Comparison of ENCODE assay signal across 21 cellular contexts in the genomic region with DNA sequence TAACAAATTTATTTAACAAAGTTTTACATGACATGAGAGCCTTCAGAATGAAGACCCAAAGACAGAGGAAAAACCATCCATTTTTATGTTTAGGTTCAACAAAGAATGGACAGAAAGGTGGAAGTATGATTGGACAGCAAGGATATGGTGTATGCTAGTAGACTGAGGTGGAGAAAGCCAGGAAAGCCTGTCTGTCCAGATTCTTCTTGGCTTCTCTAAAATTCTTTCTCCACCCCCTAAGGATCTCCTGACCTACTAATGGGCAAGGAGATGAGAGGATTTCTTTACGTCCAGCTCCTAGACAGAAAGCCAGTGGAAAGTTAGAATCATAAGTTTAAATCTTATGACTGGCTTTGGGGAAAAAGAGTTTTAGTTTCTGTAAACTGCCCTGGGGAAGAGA. TPM values are rescaled to one million over a fixed set of nuclear protein-coding genes. Genes with fewer than 3 reads are reported as not detected.
DNase-seq lines count a peak whose midpoint lies in the region; ATAC-seq, FAIRE-seq and TF ChIP-seq lines count a peak whose summit lies in the region.
"Had no signal": no experiment of that assay in that cellular context is flagged by ENCODE, and none has a peak within 500 bp of the region (broad histone marks: within the 10 kb centered on the region; RNA-seq: fewer than 3 reads in every experiment).

No MANE protein-coding gene starts in this region.

- H3K4me3 Mint-ChIP-seq in activated T-cell treated with anti-CD3 and anti-CD28 coated beads, Interleukin-2, amount 50 U/mL, for 24 hours = peak overlapping the region; percentile 96
- H3K4me3 Mint-ChIP-seq in GM23338 = no peak overlapping the region
- H3K4me3 Mint-ChIP-seq in activated naive CD8-positive, alpha-beta T cell treated with anti-CD3 and anti-CD28 coated beads for 36 hours = peak overlapping the region; percentile 94
- no peak overlapping the region for H3K4me3 Mint-ChIP-seq in nephron progenitor cell

- no peak overlapping the region for H2AFZ ChIP-seq in GM23338

- H3K36me3 Mint-ChIP-seq in activated T-cell treated with anti-CD3 and anti-CD28 coated beads, Interleukin-2, amount 50 U/mL, for 24 hours (ENCODE audit: low read depth) = peaks cover 78% of the 10 kb centered on the region
- H3K36me3 Mint-ChIP-seq in GM23338 (ENCODE audit: low read depth) = peaks cover 71% of the 10 kb centered on the region
- peaks cover 54% of the 10 kb centered on the region for H3K36me3 Mint-ChIP-seq in activated naive CD8-positive, alpha-beta T cell treated with anti-CD3 and anti-CD28 coated beads for 36 hours
- peaks cover 64% of the 10 kb centered on the region for H3K36me3 Mint-ChIP-seq in nephron progenitor cell (ENCODE audit: low read depth)

- H3K4me1 Mint-ChIP-seq in activated T-cell treated with anti-CD3 and anti-CD28 coated beads, Interleukin-2, amount 50 U/mL, for 24 hours (ENCODE audit: low read depth) = peaks cover 47% of the 10 kb centered on the region
- peaks cover 19% of the 10 kb centered on the region for H3K4me1 Mint-ChIP-seq in GM23338
- H3K4me1 Mint-ChIP-seq in activated naive CD8-positive, alpha-beta T cell treated with anti-CD3 and anti-CD28 coated beads for 36 hours = peaks cover 31% of the 10 kb centered on the region
- peaks cover 21% of the 10 kb centered on the region for H3K4me1 Mint-ChIP-seq in nephron progenitor cell

- H3K4me3 ChIP-seq in GM23338 = no peak overlapping the region
- H3K4me3 ChIP-seq: SJSA1, upper lobe of left lung had no signal

- no peak for ATAC-seq in GM23338
- ATAC-seq: left lobe of liver, right cardiac atrium had no signal

- H3K79me2 ChIP-seq in GM23338 (replicated peaks; ENCODE audit: insufficient read depth) = peaks cover 80% of the 10 kb centered on the region

- H3K27ac ChIP-seq in GM23338 (ENCODE audit: low read depth) = 0 out of 2 replicates have a peak overlapping the region, but pooled peaks have one; percentile 33
- H3K27ac ChIP-seq: SJSA1 had no signal

- H3K9me2 ChIP-seq in GM23338 (ENCODE audit: insufficient read depth) = no peaks in the 10 kb centered on the region

- peaks cover 40% of the 10 kb centered on the region for H3K36me3 ChIP-seq in GM23338 (ENCODE audit: insufficient read depth)

- H3K27me3 ChIP-seq in GM23338 (ENCODE audit: insufficient read depth) = no peaks in the 10 kb centered on the region
- H3K27me3 ChIP-seq: SJSA1, upper lobe of left lung had no signal

- no peak overlapping the region for H3K4me2 ChIP-seq in GM23338

- peaks cover 14% of the 10 kb centered on the region for H3K4me1 ChIP-seq in GM23338 (ENCODE audit: insufficient read depth)

- no peak for FAIRE-seq in D721Med (lab: Jason Lieb, UNC)

- no peak for TF ChIP-seq CTCF in GM23338 (conservative IDR thresholded peaks at IDR 0.05; ENCODE audit: low read depth in 2 of 2)
- no peak for TF ChIP-seq CTCF in nephron progenitor cell (IDR thresholded peaks at IDR 0.05)
- no peak for TF ChIP-seq CTCF in D721Med (IDR thresholded peaks at IDR 0.05; ENCODE audit: insufficient read depth, missing control alignments)

- 0 out of 2 replicates have a peak, but pooled peaks cover 15% of the 10 kb centered on the region for H4K20me1 ChIP-seq in GM23338 (replicated peaks; ENCODE audit: insufficient read depth)

- H3F3A ChIP-seq in GM23338 (replicated peaks; ENCODE audit: low read depth) = no peaks in the 10 kb centered on the region

- H3K27ac Mint-ChIP-seq in activated T-cell treated with anti-CD3 and anti-CD28 coated beads, Interleukin-2, amount 50 U/mL, for 24 hours = peak overlapping the region; percentile 85
- H3K27ac Mint-ChIP-seq in GM23338 = 0 out of 2 replicates have a peak overlapping the region, but pooled peaks have one; percentile 20
- H3K27ac Mint-ChIP-seq in activated naive CD8-positive, alpha-beta T cell treated with anti-CD3 and anti-CD28 coated beads for 36 hours = no peak overlapping the region
- peak overlapping the region; percentile 10 for H3K27ac Mint-ChIP-seq in nephron progenitor cell

- no peak for DNase-seq in activated T-cell treated with anti-CD3 and anti-CD28 coated beads, Interleukin-2, amount 50 U/mL, for 24 hours
- no peak for DNase-seq in activated T-cell treated with anti-CD3 and anti-CD28 coated beads, Interleukin-2, amount 50 U/mL, for 48 hours
- DNase-seq in GM23338 (ENCODE audit: low spot score) (no peak), nephron progenitor cell (no peak), MV-4-11 (lab: John Stamatoyannopoulos, UW) (no peak), D721Med (ENCODE audit: insufficient read length, low spot score) (no peak), SHP77 (lab: John Stamatoyannopoulos, UW) (no peak)
- no peak for DNase-seq in activated naive CD8-positive, alpha-beta T cell treated with anti-CD3 and anti-CD28 coated beads for 36 hours
- DNase-seq: ACHN; activated CD4-positive, alpha-beta T cell treated with anti-CD3 and anti-CD28 coated beads for 1 hour; COR-L47; dermis blood vessel endothelial cell; HCEC 1CT; Kasumi-1; NCI-H1417; NCI-H526 treated with DMSO at 0.1 percent for 48 hours; right cardiac atrium; stimulated activated naive CD4-positive, alpha-beta T cell treated with Interleukin-2 at 50 U/mL for 16 hours; upper lobe of left lung had no signal

- no peaks in the 10 kb centered on the region for H3K9me3 Mint-ChIP-seq in activated T-cell treated with anti-CD3 and anti-CD28 coated beads, Interleukin-2, amount 50 U/mL, for 24 hours
- no peaks in the 10 kb centered on the region; the same call in 2 of the 3 replicates for H3K9me3 Mint-ChIP-seq in GM23338
- no peaks in the 10 kb centered on the region for H3K9me3 Mint-ChIP-seq in activated naive CD8-positive, alpha-beta T cell treated with anti-CD3 and anti-CD28 coated beads for 36 hours
- H3K9me3 Mint-ChIP-seq in nephron progenitor cell = peaks cover 9% of the 10 kb centered on the region

- no peaks in the 10 kb centered on the region for H3K27me3 Mint-ChIP-seq in activated T-cell treated with anti-CD3 and anti-CD28 coated beads, Interleukin-2, amount 50 U/mL, for 24 hours
- peaks cover 10% of the 10 kb centered on the region for H3K27me3 Mint-ChIP-seq in GM23338 (ENCODE audit: insufficient read depth, low read depth, poor library complexity)
- no peaks in the 10 kb centered on the region for H3K27me3 Mint-ChIP-seq in activated naive CD8-positive, alpha-beta T cell treated with anti-CD3 and anti-CD28 coated beads for 36 hours
- no peaks in the 10 kb centered on the region for H3K27me3 Mint-ChIP-seq in nephron progenitor cell (ENCODE audit: low read depth, poor library complexity)

TF ChIP-seq in GM23338, 12 proteins besides CTCF, POLR2A, EP300 and RAD21 (continues in another document):
- TF ChIP-seq EZH2 (IDR thresholded peaks at IDR 0.05; ENCODE audit: low read depth, unreplicated experiment) (no peak), POLR2AphosphoS5 (IDR thresholded peaks at IDR 0.05; ENCODE audit: low read depth) (no peak), EZH2phosphoT487 (IDR thresholded peaks at IDR 0.05; ENCODE audit: unreplicated experiment) (no peak), STAT1 (IDR thresholded peaks at IDR 0.05; ENCODE audit: unreplicated experiment) (no peak)
- TF ChIP-seq, protein P1, sequence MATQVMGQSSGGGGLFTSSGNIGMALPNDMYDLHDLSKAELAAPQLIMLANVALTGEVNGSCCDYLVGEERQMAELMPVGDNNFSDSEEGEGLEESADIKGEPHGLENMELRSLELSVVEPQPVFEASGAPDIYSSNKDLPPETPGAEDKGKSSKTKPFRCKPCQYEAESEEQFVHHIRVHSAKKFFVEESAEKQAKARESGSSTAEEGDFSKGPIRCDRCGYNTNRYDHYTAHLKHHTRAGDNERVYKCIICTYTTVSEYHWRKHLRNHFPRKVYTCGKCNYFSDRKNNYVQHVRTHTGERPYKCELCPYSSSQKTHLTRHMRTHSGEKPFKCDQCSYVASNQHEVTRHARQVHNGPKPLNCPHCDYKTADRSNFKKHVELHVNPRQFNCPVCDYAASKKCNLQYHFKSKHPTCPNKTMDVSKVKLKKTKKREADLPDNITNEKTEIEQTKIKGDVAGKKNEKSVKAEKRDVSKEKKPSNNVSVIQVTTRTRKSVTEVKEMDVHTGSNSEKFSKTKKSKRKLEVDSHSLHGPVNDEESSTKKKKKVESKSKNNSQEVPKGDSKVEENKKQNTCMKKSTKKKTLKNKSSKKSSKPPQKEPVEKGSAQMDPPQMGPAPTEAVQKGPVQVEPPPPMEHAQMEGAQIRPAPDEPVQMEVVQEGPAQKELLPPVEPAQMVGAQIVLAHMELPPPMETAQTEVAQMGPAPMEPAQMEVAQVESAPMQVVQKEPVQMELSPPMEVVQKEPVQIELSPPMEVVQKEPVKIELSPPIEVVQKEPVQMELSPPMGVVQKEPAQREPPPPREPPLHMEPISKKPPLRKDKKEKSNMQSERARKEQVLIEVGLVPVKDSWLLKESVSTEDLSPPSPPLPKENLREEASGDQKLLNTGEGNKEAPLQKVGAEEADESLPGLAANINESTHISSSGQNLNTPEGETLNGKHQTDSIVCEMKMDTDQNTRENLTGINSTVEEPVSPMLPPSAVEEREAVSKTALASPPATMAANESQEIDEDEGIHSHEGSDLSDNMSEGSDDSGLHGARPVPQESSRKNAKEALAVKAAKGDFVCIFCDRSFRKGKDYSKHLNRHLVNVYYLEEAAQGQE (IDR thresholded peaks at IDR 0.05; ENCODE audit: unreplicated experiment) = no peak

RNA-seq across cellular contexts. Expression of a gene that starts 3.0 kb away (rescaled TPM):
- total RNA-seq in GM23338 (2014; rRNA removed; shearing (Covaris generic)) = 118 and 141 TPM in 2 replicates
- 182 and 185 TPM in 2 replicates for polyA plus RNA-seq in GM23338 (2016; fragmentation: Nextera tagmentation; extraction: Ambion mirVana)
- total RNA-seq in activated naive CD8-positive, alpha-beta T cell treated with anti-CD3 and anti-CD28 coated beads for 36 hours = 100 to 1,000 TPM; 338 to 344 TPM

Comparison
In these comparisons a context has a peak if more than half of its experiments do, and no peak if none do; other contexts are left out.
1. H3K4me3 Mint-ChIP-seq: peak in activated T-cell treated with anti-CD3 and anti-CD28 coated beads, Interleukin-2, amount 50 U/mL, for 24 hours (single experiment) and activated naive CD8-positive, alpha-beta T cell treated with anti-CD3 and anti-CD28 coated beads for 36 hours (single experiment); none in GM23338 (single experiment) and nephron progenitor cell (single experiment).